24 cellular contexts compared by ENCODE assay signal in genomic region chr6:34343823-34344222, GRCh38. TPM values are rescaled to one million over a fixed set of nuclear protein-coding genes. Genes with fewer than 3 reads are reported as not detected.
A peak's percentile ranks its signal among the peaks of the same experiment; 100 is the strongest.
DNase-seq lines count a peak whose midpoint lies in the region; ATAC-seq, FAIRE-seq and TF ChIP-seq lines count a peak whose summit lies in the region.
"Had no signal": no experiment of that assay in that cellular context is flagged by ENCODE, and none has a peak within 500 bp of the region (broad histone marks: within the 10 kb centered on the region; RNA-seq: fewer than 3 reads in every experiment).

No MANE protein-coding gene starts in this region.

- H2AFZ ChIP-seq in HepG2 (ENCODE audit: low read length), result no peak overlapping the region
- H2AFZ ChIP-seq: PC-9 had no signal

- H4K20me1 ChIP-seq in HepG2 (ENCODE audit: insufficient read depth, low read length), result peaks cover 10% of the 10 kb centered on the region

- H3K4me1 Mint-ChIP-seq in central memory CD8-positive, alpha-beta T cell, result peaks cover 23% of the 10 kb centered on the region

- no peak for FAIRE-seq in HepG2 (lab: Jason Lieb, UNC)

- H3K4me3 ChIP-seq in liver (ENCODE audit: low read depth in 1 of 3, low read length in 3 of 3), result no peak overlapping the region
- no peak overlapping the region for H3K4me3 ChIP-seq in HepG2 (replicated peaks in 1 of 3; ENCODE audit: insufficient read depth in 1 of 3, low read depth in 2 of 3, low read length in 3 of 3)
- H3K4me3 ChIP-seq in neutrophil (ENCODE audit: low read depth in 1 of 2, low read length in 1 of 2), result no peak overlapping the region
- H3K4me3 ChIP-seq in thyroid gland (replicated peaks in 1 of 3), result no peak overlapping the region
- H3K4me3 ChIP-seq: BLaER1, PC-9, SK-N-MC had no signal

- TF ChIP-seq CTCF in liver (IDR thresholded peaks at IDR 0.05; ENCODE audit: low read depth, low read length, missing input control) (no peak), HepG2 (CRISPR knock-in tag; IDR thresholded peaks at IDR 0.05) (no peak), neutrophil (IDR thresholded peaks at IDR 0.05) (no peak), thyroid gland (IDR thresholded peaks at IDR 0.05) (no peak)

- in situ Hi-C loops in HepG2 (cut with HindIII; ENCODE audit: extremely low pct_ligation_motif_present, low pct_unique_long_range_greater_than_20kb), result no loop called here

- no peaks in the 10 kb centered on the region for H3K9me3 Mint-ChIP-seq in central memory CD8-positive, alpha-beta T cell
- H3K9me3 Mint-ChIP-seq: CD8-positive, alpha-beta T cell; HFFc6 had no signal

- intact Hi-C loops in HepG2 (cut with micrococcal nuclease; ENCODE audit: unreplicated experiment), result no loop called here
- intact Hi-C loops in thyroid gland (cut with DNase I), result no loop called here

- TF ChIP-seq POLR2A in HepG2 (IDR thresholded peaks at IDR 0.05; ENCODE audit: insufficient read depth in 1 of 2, low read depth in 2 of 2, low read length in 2 of 2), result no peak
- no peak for TF ChIP-seq POLR2A in thyroid gland (IDR thresholded peaks at IDR 0.05)

- no peaks in the 10 kb centered on the region for H3K4me1 ChIP-seq in liver (ENCODE audit: control insufficient read depth in 4 of 4, insufficient read depth in 4 of 4, low read length in 3 of 4)
- no peaks in the 10 kb centered on the region; the same call in 1 of the 2 replicates for H3K4me1 ChIP-seq in HepG2 (ENCODE audit: insufficient read depth, low read length)
- peaks cover 21 to 47% of the 10 kb centered on the region in 2 experiments for H3K4me1 ChIP-seq in neutrophil (ENCODE audit: control insufficient read depth in 1 of 2, insufficient read depth in 1 of 2, low read depth in 1 of 2, low read length in 1 of 2)
- peaks cover 28 to 68% of the 10 kb centered on the region in 2 donors for H3K4me1 ChIP-seq in thyroid gland

- no peak overlapping the region for H3K27ac ChIP-seq in liver (ENCODE audit: low read depth in 1 of 2, low read length in 2 of 2)
- H3K27ac ChIP-seq in HepG2 (ENCODE audit: extremely low read length, insufficient read depth, low read length), result no peak overlapping the region
- H3K27ac ChIP-seq in neutrophil, result peak overlapping the region; percentile 60
- no peak overlapping the region for H3K27ac ChIP-seq in thyroid gland
- H3K27ac ChIP-seq: BLaER1, KMS-11, PC-9, SK-N-MC had no signal

- no peak overlapping the region for H3K4me3 Mint-ChIP-seq in central memory CD8-positive, alpha-beta T cell
- H3K4me3 Mint-ChIP-seq: CD8-positive, alpha-beta T cell; HFFc6 had no signal

- TF ChIP-seq RAD21 in liver (IDR thresholded peaks at IDR 0.05) (no peak), HepG2 (CRISPR knock-in tag; IDR thresholded peaks at IDR 0.05) (no peak)

- H3K36me3 ChIP-seq in liver (ENCODE audit: control insufficient read depth in 4 of 4, insufficient read depth in 3 of 4, low read depth in 1 of 4, low read length in 3 of 4), result no peaks in the 10 kb centered on the region
- peaks cover 1 to 23% of the 10 kb centered on the region in 2 experiments; a peak in 3 of 5 replicates for H3K36me3 ChIP-seq in HepG2 (replicated peaks in 1 of 2; ENCODE audit: control insufficient read depth in 1 of 2, insufficient read depth in 2 of 2, low read length in 2 of 2)
- no peaks in the 10 kb centered on the region for H3K36me3 ChIP-seq in neutrophil
- no peaks in the 10 kb centered on the region for H3K36me3 ChIP-seq in thyroid gland

- BruUV-seq in HepG2 (replicated peaks; lab: Mats Ljungman, UMichigan), result no TSS peak

- H3K27me3 Mint-ChIP-seq in central memory CD8-positive, alpha-beta T cell, result no peaks in the 10 kb centered on the region

- no peak overlapping the region for H3K4me2 ChIP-seq in HepG2 (ENCODE audit: low read depth, low read length)
- H3K4me2 ChIP-seq: BLaER1, KMS-11, PC-9 had no signal

- CTCF ChIA-PET in HepG2 (lab: Yijun Ruan, JAX; ENCODE audit: low intra/inter-chr PET ratio, low total read pairs), result no interaction called here

- no peak for ATAC-seq in HepG2
- no peak for ATAC-seq in central memory CD8-positive, alpha-beta T cell (replicated peaks; ENCODE audit: extremely low read depth, poor library complexity, severe bottlenecking)
- ATAC-seq: CD8-positive, alpha-beta T cell had no signal

- DNase-seq in HepG2 (ENCODE audit: low spot score) (no peak), thyroid gland (no peak), AG08395 (ENCODE audit: low spot score) (no peak), hypothalamus (lab: John Stamatoyannopoulos, UW) (no peak)
- no peak for DNase-seq in central memory CD8-positive, alpha-beta T cell (ENCODE audit: low spot score in 2 of 2)
- DNase-seq: Calu3; CD8-positive, alpha-beta T cell; DMS153; H7; HFFc6; NCI-H1092 treated with DMSO at 0.1 percent for 48 hours; NCI-H146; NCI-H2029; NCI-H226; NCI-H510A treated with DMSO at 0.1 percent for 48 hours; NCI-H748 treated with DMSO at 0.1 percent for 48 hours; PC-9; RPMI8226; SHP77 treated with DMSO at 0.1 percent for 48 hours had no signal

- H3K79me2 ChIP-seq in HepG2 (ENCODE audit: insufficient read depth, low read length), result peaks cover 36% of the 10 kb centered on the region

- H3K9ac ChIP-seq in liver (ENCODE audit: low read depth in 1 of 2, low read length in 2 of 2) (no peak overlapping the region), HepG2 (ENCODE audit: insufficient read depth, low read depth, low read length) (no peak overlapping the region)
- H3K9ac ChIP-seq: BLaER1, KMS-11 had no signal

- POLR2A ChIA-PET in HepG2 (lab: Yijun Ruan, JAX), result no interaction called here

- peak overlapping the region; percentile 21 for H3K27ac Mint-ChIP-seq in central memory CD8-positive, alpha-beta T cell (ENCODE audit: low read depth)
- H3K27ac Mint-ChIP-seq: HFFc6 had no signal

- H3K9me3 ChIP-seq in liver (ENCODE audit: control insufficient read depth in 4 of 4, low read length in 3 of 4) (no peaks in the 10 kb centered on the region), HepG2 (ENCODE audit: low read length) (no peaks in the 10 kb centered on the region), neutrophil (no peaks in the 10 kb centered on the region), thyroid gland (no peaks in the 10 kb centered on the region)
- H3K9me3 ChIP-seq: BLaER1 had no signal

- H3K27me3 ChIP-seq in liver (ENCODE audit: control insufficient read depth in 4 of 4, insufficient read depth in 4 of 4, low read length in 3 of 4) (no peaks in the 10 kb centered on the region), HepG2 (ENCODE audit: control insufficient read depth in 1 of 2, insufficient read depth in 2 of 2, low read length in 2 of 2) (no peaks in the 10 kb centered on the region), neutrophil (no peaks in the 10 kb centered on the region), thyroid gland (no peaks in the 10 kb centered on the region)
- H3K27me3 ChIP-seq: BLaER1 had no signal

- TF ChIP-seq EP300 in HepG2 (IDR thresholded peaks at IDR 0.05; ENCODE audit: low read depth in 2 of 2, low read length in 2 of 2) (no peak), HepG2 (CRISPR knock-in tag; IDR thresholded peaks at IDR 0.05; ENCODE audit: borderline replicate concordance) (no peak)

- H3K36me3 Mint-ChIP-seq in central memory CD8-positive, alpha-beta T cell (ENCODE audit: insufficient read depth), result peaks cover 6% of the 10 kb centered on the region

TF ChIP-seq in liver, 16 proteins besides CTCF, POLR2A, EP300 and RAD21 (continues in another document):
- TF ChIP-seq NR2F2 (IDR thresholded peaks at IDR 0.05) (peak; percentile 3), MAX (IDR thresholded peaks at IDR 0.05) (no peak), JUND (IDR thresholded peaks at IDR 0.05) (no peak), ATF3 (IDR thresholded peaks at IDR 0.05) (no peak)

TF ChIP-seq in HepG2, 621 proteins besides CTCF, POLR2A, EP300 and RAD21 (continues in another document):
- no peak for TF ChIP-seq MIER3 (CRISPR knock-in tag; IDR thresholded peaks at IDR 0.05; ENCODE audit: borderline replicate concordance)

RNA-seq across cellular contexts. Expression of gene NUDT3, which starts 48.6 kb away (rescaled TPM):
- total RNA-seq in liver (10 to 100 TPM; 11.3 to 20.2 TPM), HepG2 (2016; rRNA removed; fragmentation: Illumina TruSeq; extraction: Trizol) (20.2 and 30.1 TPM in 2 replicates), thyroid gland (10 to 100 TPM; 68.1 to 98.9 (median 75.5) TPM)
- polyA plus RNA-seq in liver (1 to 10 TPM; 3.2 to 7.6 TPM), HepG2 (2011; rRNA removed) (17.6 and 20.6 TPM in 2 replicates)
- total RNA-seq in HepG2 (2016; cell fraction: cytosol; rRNA removed; fragmentation: Illumina TruSeq; extraction: Trizol; ENCODE audit: low read depth), result 4.1 and 4.8 TPM in 2 replicates
- total RNA-seq in HepG2 (2016; cell fraction: insoluble cytoplasmic fraction; rRNA removed; fragmentation: Illumina TruSeq; extraction: Trizol), result 19.5 and 29.7 TPM in 2 replicates
- 14.6 and 14.8 TPM in 2 replicates for total RNA-seq in HepG2 (2016; cell fraction: membrane; rRNA removed; fragmentation: Illumina TruSeq; extraction: Trizol)
- 15.7 and 19.0 TPM in 2 replicates for total RNA-seq in HepG2 (2016; cell fraction: nucleus; rRNA removed; fragmentation: Illumina TruSeq; extraction: Trizol)
- 10.7 and 14.8 TPM in 2 replicates for polyA plus RNA-seq in HepG2 (2011; cell fraction: cytosol; rRNA removed)
- polyA plus RNA-seq in HepG2 (2011; cell fraction: nucleus; rRNA removed), result 9.2 and 11.9 TPM in 2 replicates
- polyA plus RNA-seq in HepG2 (2012), result 5.6 TPM in 2 replicates
- 3.0 and 3.5 TPM in 2 replicates for polyA plus RNA-seq in HepG2 (2016; cell fraction: cytosol; fragmentation: Illumina TruSeq; extraction: Trizol; ENCODE audit: low read depth)
- polyA plus RNA-seq in HepG2 (2016; cell fraction: insoluble cytoplasmic fraction; fragmentation: Illumina TruSeq; extraction: Trizol; ENCODE audit: low read depth), result 22.4 and 22.7 TPM in 2 replicates
- polyA plus RNA-seq in HepG2 (2016; cell fraction: membrane; fragmentation: Illumina TruSeq; extraction: Trizol; ENCODE audit: low read depth), result 7.4 and 7.7 TPM in 2 replicates
- polyA plus RNA-seq in HepG2 (2016; cell fraction: nucleus; fragmentation: Illumina TruSeq; extraction: Trizol; ENCODE audit: insufficient read depth, low read depth), result 23.3 TPM in 2 replicates
- polyA minus RNA-seq in HepG2 (2011; rRNA and poly(A)+ RNA removed; ENCODE audit: low replicate concordance), result 23.6 and 25.7 TPM in 2 replicates
- polyA minus RNA-seq in HepG2 (2011; cell fraction: cytosol; rRNA and poly(A)+ RNA removed), result 18.9 and 21.6 TPM in 2 replicates
- polyA minus RNA-seq in HepG2 (2011; cell fraction: nucleus; rRNA and poly(A)+ RNA removed), result 14.0 and 19.0 TPM in 2 replicates
